12 cellular contexts compared by ENCODE assay signal in genomic region chr9:128929560-128929959, GRCh38. TPM values are rescaled to one million over a fixed set of nuclear protein-coding genes. Genes with fewer than 3 reads are reported as not detected.
"Had no signal": no experiment of that assay in that cellular context is flagged by ENCODE, and none has a peak within 500 bp of the region (broad histone marks: within the 10 kb centered on the region; RNA-seq: fewer than 3 reads in every experiment).

No MANE protein-coding gene starts in this region.

- H3K9ac ChIP-seq: GM23248 had no signal

- ATAC-seq: GM23338, HCT116 had no signal

- H3K36me3 ChIP-seq: HAP-1 had no signal

- DNase-seq: GM23248, GOT3, H7, H9, HCEC 1CT, HFFc6 had no signal

- H3K4me1 ChIP-seq: HAP-1 had no signal

- FAIRE-seq: H1, H54 had no signal

- H3K9me3 ChIP-seq: HAP-1 had no signal

- H3K4me2 ChIP-seq: GM23338 had no signal

- H3K4me3 ChIP-seq: GM23248, GM23338, HAP-1 had no signal

- H2AFZ ChIP-seq: GM23248, GM23338 had no signal

- H3K27ac ChIP-seq: GM23248 had no signal

RNA-seq across cellular contexts. Expression of gene PHYHD1, which starts 8.8 kb away (rescaled TPM):
- total RNA-seq: H4 had no signal
